ENCODE assay signal across 17 cellular contexts in genomic region chr7:131061818-131062217, GRCh38.
DNase-seq lines count a peak whose midpoint lies in the region; TF ChIP-seq lines count a peak whose summit lies in the region.
"Had no signal": no experiment of that assay in that cellular context is flagged by ENCODE, and none has a peak within 500 bp of the region (broad histone marks: within the 10 kb centered on the region; RNA-seq: fewer than 3 reads in every experiment).

No MANE protein-coding gene starts in this region.

- H3K36me3 ChIP-seq in left ventricle myocardium inferior, result peaks cover 3% of the 10 kb centered on the region

- H3K4me3 ChIP-seq in left ventricle myocardium inferior, result no peak overlapping the region
- H3K4me3 ChIP-seq: BLaER1 treated with 17β-estradiol and CSF1 and Interleukin-3, amounts not matched to agents 10 nM and 100 nM; GM23248 had no signal

- H3K4me1 ChIP-seq in left ventricle myocardium inferior, result peaks cover 53% of the 10 kb centered on the region

- POLR2A ChIA-PET in activated CD4-positive, alpha-beta memory T cell treated with anti-CD3 and anti-CD28 coated beads for 36 hours (lab: Charles Lee), result no interaction called here
- POLR2A ChIA-PET in activated CD4-positive, alpha-beta memory T cell treated with anti-CD3 and anti-CD28 coated beads, Interleukin-2, amount 10 ng/mL, durations not matched to agents 7 days and 5 days (lab: Charles Lee), result no interaction called here

- no peak for TF ChIP-seq CTCF in left ventricle myocardium inferior (IDR thresholded peaks at IDR 0.05; ENCODE audit: borderline replicate concordance)

- H3K36me3 Mint-ChIP-seq in activated CD4-positive, alpha-beta memory T cell treated with anti-CD3 and anti-CD28 coated beads for 36 hours, result peaks cover 16% of the 10 kb centered on the region
- peaks cover 51% of the 10 kb centered on the region for H3K36me3 Mint-ChIP-seq in activated CD4-positive, alpha-beta memory T cell treated with anti-CD3 and anti-CD28 coated beads, Interleukin-2, amount 10 ng/mL, durations not matched to agents 7 days and 5 days (ENCODE audit: low read depth)

- no peaks in the 10 kb centered on the region for H3K27me3 Mint-ChIP-seq in activated CD4-positive, alpha-beta memory T cell treated with anti-CD3 and anti-CD28 coated beads for 36 hours
- H3K27me3 Mint-ChIP-seq in activated CD4-positive, alpha-beta memory T cell treated with anti-CD3 and anti-CD28 coated beads, Interleukin-2, amount 10 ng/mL, durations not matched to agents 7 days and 5 days, result no peaks in the 10 kb centered on the region

- H3K9me3 ChIP-seq in left ventricle myocardium inferior (replicated peaks), result no peaks in the 10 kb centered on the region

- peak overlapping the region; percentile 23 for H3K27ac Mint-ChIP-seq in activated CD4-positive, alpha-beta memory T cell treated with anti-CD3 and anti-CD28 coated beads for 36 hours
- no peak overlapping the region for H3K27ac Mint-ChIP-seq in activated CD4-positive, alpha-beta memory T cell treated with anti-CD3 and anti-CD28 coated beads, Interleukin-2, amount 10 ng/mL, durations not matched to agents 7 days and 5 days

- H3K4me3 Mint-ChIP-seq in activated CD4-positive, alpha-beta memory T cell treated with anti-CD3 and anti-CD28 coated beads for 36 hours, result no peak overlapping the region
- H3K4me3 Mint-ChIP-seq in activated CD4-positive, alpha-beta memory T cell treated with anti-CD3 and anti-CD28 coated beads, Interleukin-2, amount 10 ng/mL, durations not matched to agents 7 days and 5 days, result no peak overlapping the region

- DNase-seq in activated CD4-positive, alpha-beta memory T cell treated with anti-CD3 and anti-CD28 coated beads for 36 hours, result no peak
- no peak for DNase-seq in activated CD4-positive, alpha-beta memory T cell treated with anti-CD3 and anti-CD28 coated beads, Interleukin-2, amount 10 ng/mL, durations not matched to agents 7 days and 5 days
- DNase-seq in OCI-M1 (lab: John Stamatoyannopoulos, UW) (peak; percentile 7), left ventricle myocardium inferior (no peak), myocyte (ENCODE audit: low read depth) (peak; percentile 15), NCI-H2171 treated with DMSO at 0.1 percent for 48 hours (lab: John Stamatoyannopoulos, UW) (no peak), middle frontal gyrus (ENCODE audit: extremely low spot score, low spot score) (no peak), ureter (ENCODE audit: low spot score) (no peak)
- DNase-seq: 8988T, COR-L47, GM23248, NCI-H1092 treated with DMSO at 0.1 percent for 48 hours, NCI-H1694 treated with DMSO at 0.1 percent for 48 hours, NCI-H446 treated with DMSO at 0.1 percent for 48 hours, NCI-H748 treated with DMSO at 0.1 percent for 48 hours, SHP77 had no signal

- CTCF ChIA-PET in activated CD4-positive, alpha-beta memory T cell treated with anti-CD3 and anti-CD28 coated beads for 36 hours (lab: Charles Lee), result interaction anchor here (1.0 kb wide), 1 partner anchor 22 kb away, joined by 3 read pairs; no protein-coding TSS in a partner anchor
- CTCF ChIA-PET in activated CD4-positive, alpha-beta memory T cell treated with anti-CD3 and anti-CD28 coated beads, Interleukin-2, amount 10 ng/mL, durations not matched to agents 7 days and 5 days (lab: Charles Lee), result no interaction called here

- H3K27ac ChIP-seq in left ventricle myocardium inferior (replicated peaks), result peak overlapping the region; percentile 48
- H3K27ac ChIP-seq: GM23248 had no signal

- intact Hi-C loops in activated CD4-positive, alpha-beta memory T cell treated with anti-CD3 and anti-CD28 coated beads for 36 hours (cut with micrococcal nuclease), result no loop called here
- intact Hi-C loops in left ventricle myocardium inferior (cut with micrococcal nuclease), result no loop called here

- H3K4me1 Mint-ChIP-seq in activated CD4-positive, alpha-beta memory T cell treated with anti-CD3 and anti-CD28 coated beads for 36 hours (ENCODE audit: low read depth), result peaks cover 60% of the 10 kb centered on the region
- peaks cover 34% of the 10 kb centered on the region for H3K4me1 Mint-ChIP-seq in activated CD4-positive, alpha-beta memory T cell treated with anti-CD3 and anti-CD28 coated beads, Interleukin-2, amount 10 ng/mL, durations not matched to agents 7 days and 5 days

- H3K27me3 ChIP-seq in left ventricle myocardium inferior (ENCODE audit: low read depth), result no peaks in the 10 kb centered on the region
- H3K27me3 ChIP-seq: BLaER1 treated with 17β-estradiol and CSF1 and Interleukin-3, amounts not matched to agents 10 nM and 100 nM had no signal

- peaks cover 8% of the 10 kb centered on the region for H3K9me3 Mint-ChIP-seq in activated CD4-positive, alpha-beta memory T cell treated with anti-CD3 and anti-CD28 coated beads for 36 hours
- H3K9me3 Mint-ChIP-seq in activated CD4-positive, alpha-beta memory T cell treated with anti-CD3 and anti-CD28 coated beads, Interleukin-2, amount 10 ng/mL, durations not matched to agents 7 days and 5 days, result peaks cover 3% of the 10 kb centered on the region

Comparison
In these comparisons a context has a peak if more than half of its experiments do, and no peak if none do; other contexts are left out.
1. DNase-seq: peak in OCI-M1 (single experiment) and myocyte (single experiment); none in activated CD4-positive, alpha-beta memory T cell treated with anti-CD3 and anti-CD28 coated beads for 36 hours (single experiment), activated CD4-positive, alpha-beta memory T cell treated with anti-CD3 and anti-CD28 coated beads, Interleukin-2, amount 10 ng/mL, durations not matched to agents 7 days and 5 days (single experiment), left ventricle myocardium inferior (single experiment), NCI-H2171 treated with DMSO at 0.1 percent for 48 hours (single experiment), middle frontal gyrus (single experiment) and ureter (single experiment).